18 cellular contexts compared by ENCODE assay signal in the genomic region with DNA sequence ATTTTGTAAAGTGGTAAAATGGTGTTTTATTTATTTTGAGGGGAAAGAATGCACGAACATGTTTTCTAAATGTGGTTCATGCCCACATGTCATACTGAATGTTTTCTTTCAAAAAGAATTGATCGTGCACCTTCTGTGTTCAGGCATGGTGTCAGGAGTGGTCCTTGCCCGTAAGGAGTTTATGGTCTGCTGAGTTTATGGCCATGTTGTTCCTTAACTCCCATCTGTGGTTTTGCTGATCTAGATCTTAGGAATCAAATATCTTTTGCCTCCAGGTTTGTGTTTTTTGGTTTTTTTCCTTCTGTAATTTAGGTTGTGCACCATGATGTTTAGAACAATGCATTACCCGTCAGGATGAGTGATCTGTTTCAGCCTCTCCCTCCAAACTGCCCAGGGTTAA.
DNase-seq lines count a peak whose midpoint lies in the region; ATAC-seq, FAIRE-seq and TF ChIP-seq lines count a peak whose summit lies in the region.
"Had no signal": no experiment of that assay in that cellular context is flagged by ENCODE, and none has a peak within 500 bp of the region (broad histone marks: within the 10 kb centered on the region; RNA-seq: fewer than 3 reads in every experiment).

No MANE protein-coding gene starts in this region.

- H3K4me3 ChIP-seq in HEK293 (ENCODE audit: low read depth, low read length), result no peak overlapping the region
- H3K4me3 ChIP-seq: BLaER1 had no signal

- H3K36me3 ChIP-seq in HEK293 (ENCODE audit: control insufficient read depth in 2 of 2, insufficient read depth in 1 of 2, low read length in 2 of 2), result no peaks in the 10 kb centered on the region
- H3K36me3 ChIP-seq: BLaER1 had no signal

- no peak overlapping the region for H3K27ac ChIP-seq in HEK293 (ENCODE audit: extremely low read depth, low read depth, low read length)
- H3K27ac ChIP-seq in caudate nucleus (ENCODE audit: low read depth, low read length), result peak overlapping the region; percentile 58
- H3K27ac ChIP-seq: BLaER1, HL-60 had no signal

- POLR2A ChIA-PET in HEK293 (lab: Yijun Ruan, JAX), result no interaction called here

- H3K9me3 Mint-ChIP-seq in nephron progenitor cell, result peaks cover 9% of the 10 kb centered on the region

- CTCF ChIA-PET in HEK293 (lab: Yijun Ruan, JAX), result interaction anchor here (0.6 to 0.8 kb wide), 2 partner anchors 15 to 25 kb away, joined by 3 read pairs; no protein-coding TSS in a partner anchor

- ATAC-seq in HG02973 (IDR thresholded peaks at IDR 0.05; ENCODE audit: unreplicated experiment), result no peak
- ATAC-seq: HCT116 had no signal

- in situ Hi-C loops in GM13977 (cut with MboI; ENCODE audit: low pct_unique_long_range_greater_than_20kb, low sequenced_read_pairs, unreplicated experiment), result no loop called here

- H3K9me3 ChIP-seq in HEK293 (ENCODE audit: control insufficient read depth, insufficient read depth, low read depth, low read length), result no peaks in the 10 kb centered on the region
- H3K9me3 ChIP-seq: BLaER1 had no signal

- peaks cover 4% of the 10 kb centered on the region for H3K27me3 Mint-ChIP-seq in nephron progenitor cell (ENCODE audit: low read depth, poor library complexity)

- FAIRE-seq in urothelium cell line (lab: Jason Lieb, UNC), result peak; percentile 20

- H3K4me3 Mint-ChIP-seq in nephron progenitor cell, result no peak overlapping the region
- H3K4me3 Mint-ChIP-seq: CD14-positive monocyte; CD4-positive, alpha-beta memory T cell had no signal

- H3K4me1 Mint-ChIP-seq in nephron progenitor cell, result peaks cover 31% of the 10 kb centered on the region
- H3K4me1 Mint-ChIP-seq: CD14-positive monocyte; CD4-positive, alpha-beta memory T cell had no signal

- TF ChIP-seq CTCF in HEK293 (tag by site-specific recombination; IDR thresholded peaks at IDR 0.05) (no peak), nephron progenitor cell (IDR thresholded peaks at IDR 0.05) (no peak), GM13977 (IDR thresholded peaks at IDR 0.05; ENCODE audit: extremely low read depth, insufficient read depth, missing control alignments) (no peak)

- peaks cover 6% of the 10 kb centered on the region for H3K36me3 Mint-ChIP-seq in nephron progenitor cell (ENCODE audit: low read depth)
- H3K36me3 Mint-ChIP-seq: CD14-positive monocyte; CD4-positive, alpha-beta memory T cell had no signal

- H3K4me1 ChIP-seq in HEK293 (ENCODE audit: control insufficient read depth, insufficient read depth, low read length), result no peaks in the 10 kb centered on the region

- peak overlapping the region; percentile 38 for H3K27ac Mint-ChIP-seq in nephron progenitor cell
- H3K27ac Mint-ChIP-seq: CD14-positive monocyte; CD4-positive, alpha-beta memory T cell had no signal

- no peak for DNase-seq in caudate nucleus (lab: John Stamatoyannopoulos, UW)
- DNase-seq in nephron progenitor cell, result no peak
- no peak for DNase-seq in urothelium cell line (ENCODE audit: low spot score)
- no peak for DNase-seq in GM13977 (ENCODE audit: low spot score)
- DNase-seq in stimulated activated CD4-positive, alpha-beta T cell treated with anti-CD3 and anti-CD28 coated beads, Interleukin-1b, Interleukin-23, amount 100 ng/mL, for 48 hours, result no peak
- DNase-seq: 8988T; Calu3; CD4-positive, alpha-beta memory T cell; DMS79 treated with DMSO at 0.1 percent for 48 hours; GF-D8; GOT3; H7 had no signal

TF ChIP-seq in HEK293, 187 proteins besides CTCF, POLR2A, EP300 and RAD21:
- TF ChIP-seq ZNF777 (tag by site-specific recombination; IDR thresholded peaks at IDR 0.05; ENCODE audit: borderline replicate concordance), result no peak
- peak; percentile 35; the same call in 1 of the 2 replicates for TF ChIP-seq PRDM6 (tag by site-specific recombination; IDR thresholded peaks at IDR 0.05)
- TF ChIP-seq WT1 (tag by site-specific recombination; IDR thresholded peaks at IDR 0.05), result peak; percentile 66
